In the genomic region with DNA sequence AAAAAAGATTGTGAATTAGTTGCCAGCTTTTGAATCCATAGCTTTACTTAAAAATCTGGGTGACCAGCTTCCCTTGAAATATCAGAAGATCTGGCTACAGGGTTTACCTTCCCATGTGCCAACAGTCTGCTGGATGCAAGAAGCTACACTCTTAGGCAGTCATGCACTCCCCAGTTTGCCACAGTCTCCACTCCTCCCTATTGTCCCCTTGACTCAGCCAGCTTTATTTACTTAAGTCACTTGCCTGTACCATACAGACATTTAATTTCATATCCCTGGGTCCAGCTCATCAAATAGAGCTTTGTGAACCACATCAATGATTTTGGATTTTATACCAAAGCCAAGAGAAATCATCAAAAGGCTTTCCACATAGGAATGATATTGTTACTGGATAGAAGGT, we compare ENCODE assay signal across 33 cellular contexts. TPM values are rescaled to one million over a fixed set of nuclear protein-coding genes. Genes with fewer than 3 reads are reported as not detected.
"Had no signal": no experiment of that assay in that cellular context is flagged by ENCODE, and none has a peak within 500 bp of the region (broad histone marks: within the 10 kb centered on the region; RNA-seq: fewer than 3 reads in every experiment).

No MANE protein-coding gene starts in this region.

- DNase-seq: activated CD4-positive, alpha-beta memory T cell treated with anti-CD3 and anti-CD28 coated beads for 36 hours; activated CD4-positive, alpha-beta T cell treated with anti-CD3 and anti-CD28 coated beads for 36 hours; activated CD4-positive, alpha-beta T cell treated with anti-CD3 and anti-CD28 coated beads, Interleukin-2, amount 10 ng/mL, durations not matched to agents 24 days and 14 days; activated CD4-positive, CD25-positive, alpha-beta regulatory T cell; activated CD4-positive, CD25-positive, alpha-beta regulatory T cell treated with anti-CD3 and anti-CD28 coated beads, Interleukin-2, amount 50 U/mL, for 72 hours; activated CD8-positive, alpha-beta memory T cell treated with anti-CD3 and anti-CD28 coated beads, Interleukin-2, amount 10 ng/mL, durations not matched to agents 7 days and 5 days; activated CD8-positive, alpha-beta memory T cell treated with anti-CD3 and anti-CD28 coated beads, Interleukin-2, amount 50 U/mL, for 4 hours; activated CD8-positive, alpha-beta T cell treated with anti-CD3 and anti-CD28 coated beads, Interleukin-2, amount 10 ng/mL, durations not matched to agents 7 days and 5 days; activated effector memory CD4-positive, alpha-beta T cell treated with anti-CD3 and anti-CD28 coated beads, Interleukin-2, amount 50 U/mL, for 16 hours; activated naive CD4-positive, alpha-beta T cell treated with anti-CD3 and anti-CD28 coated beads for 36 hours; activated naive CD8-positive, alpha-beta T cell treated with anti-CD3 and anti-CD28 coated beads for 36 hours; activated naive CD8-positive, alpha-beta T cell treated with anti-CD3 and anti-CD28 coated beads, Interleukin-2, amount 50 U/mL, for 24 hours; activated T-cell treated with anti-CD3 and anti-CD28 coated beads, Interleukin-2, amount 50 U/mL, for 1 hour; activated T-cell treated with anti-CD3 and anti-CD28 coated beads, Interleukin-2, amount 50 U/mL, for 48 hours; adrenal gland; amygdala; aorta; body of pancreas; central memory CD4-positive, alpha-beta T cell; cerebellar nuclear complex; colonic mucosa; effector memory CD4-positive, alpha-beta T cell; endodermal cell; foreskin fibroblast; heart left ventricle; T-helper 2 cell had no signal

- H3K27me3 ChIP-seq: adrenal gland, body of pancreas, cardiac muscle cell, colonic mucosa, heart left ventricle had no signal

- H3K36me3 Mint-ChIP-seq: activated CD4-positive, alpha-beta memory T cell treated with anti-CD3 and anti-CD28 coated beads for 36 hours; activated CD8-positive, alpha-beta memory T cell treated with anti-CD3 and anti-CD28 coated beads, Interleukin-2, amount 10 ng/mL, durations not matched to agents 7 days and 5 days; activated naive CD4-positive, alpha-beta T cell treated with anti-CD3 and anti-CD28 coated beads, Interleukin-2, amount 50 U/mL, for 24 hours; activated naive CD8-positive, alpha-beta T cell treated with anti-CD3 and anti-CD28 coated beads for 36 hours had no signal

- H3K9me3 Mint-ChIP-seq: activated CD4-positive, alpha-beta memory T cell treated with anti-CD3 and anti-CD28 coated beads for 36 hours; activated CD4-positive, alpha-beta T cell treated with anti-CD3 and anti-CD28 coated beads, Interleukin-2, amount 10 ng/mL, durations not matched to agents 24 days and 14 days; activated naive CD4-positive, alpha-beta T cell treated with anti-CD3 and anti-CD28 coated beads for 36 hours; activated naive CD4-positive, alpha-beta T cell treated with anti-CD3 and anti-CD28 coated beads, Interleukin-2, amount 50 U/mL, for 24 hours; activated naive CD8-positive, alpha-beta T cell treated with anti-CD3 and anti-CD28 coated beads for 36 hours; activated naive CD8-positive, alpha-beta T cell treated with anti-CD3 and anti-CD28 coated beads, Interleukin-2, amount 50 U/mL, for 24 hours; activated T-helper 1 cell treated with anti-CD3 and anti-CD28 coated beads, Interleukin-12 subunit alpha, Interleukin-12 subunit beta, Interleukin-2, Interleukin-4 antibody, amounts not matched to agents 30 ng/mL and 10 ng/mL and 1 ng/mL, durations not matched to agents 14 hours and 24 hours and 36 hours; activated T-helper 2 cell treated with anti-CD3 and anti-CD28 coated beads, Interferon-gamma antibody, Interleukin-2, Interleukin-4, amounts not matched to agents 10 μg/mL and 5 μg/mL and 100 μg/mL, durations not matched to agents 14 hours and 24 hours and 36 hours; endodermal cell had no signal

- ATAC-seq: activated CD8-positive, alpha-beta memory T cell treated with anti-CD3 and anti-CD28 coated beads, Interleukin-2, amount 10 ng/mL, durations not matched to agents 7 days and 5 days; activated CD8-positive, alpha-beta T cell treated with anti-CD3 and anti-CD28 coated beads, Interleukin-2, amount 10 ng/mL, durations not matched to agents 7 days and 5 days; activated naive CD8-positive, alpha-beta T cell treated with anti-CD3 and anti-CD28 coated beads, Interleukin-2, amount 50 U/mL, for 24 hours; body of pancreas; esophagus mucosa; heart left ventricle had no signal

- H3K27ac ChIP-seq: adrenal gland, body of pancreas, cardiac muscle cell, colonic mucosa, heart left ventricle had no signal

- H3K9me3 ChIP-seq: adrenal gland, body of pancreas, colonic mucosa, heart left ventricle had no signal

- H3K4me3 ChIP-seq: adrenal gland, body of pancreas, cardiac muscle cell, colonic mucosa, heart left ventricle had no signal

- H3K4me1 ChIP-seq: body of pancreas, colonic mucosa had no signal

- H3K4me1 Mint-ChIP-seq: activated CD4-positive, alpha-beta T cell treated with anti-CD3 and anti-CD28 coated beads for 36 hours; activated naive CD4-positive, alpha-beta T cell treated with anti-CD3 and anti-CD28 coated beads, Interleukin-2, amount 50 U/mL, for 24 hours; activated naive CD8-positive, alpha-beta T cell treated with anti-CD3 and anti-CD28 coated beads for 36 hours; activated naive CD8-positive, alpha-beta T cell treated with anti-CD3 and anti-CD28 coated beads, Interleukin-2, amount 50 U/mL, for 24 hours had no signal

- FAIRE-seq: frontal cortex had no signal

- H3K27ac Mint-ChIP-seq: activated CD4-positive, alpha-beta memory T cell treated with anti-CD3 and anti-CD28 coated beads for 36 hours; activated CD4-positive, alpha-beta T cell treated with anti-CD3 and anti-CD28 coated beads for 36 hours; activated CD4-positive, alpha-beta T cell treated with anti-CD3 and anti-CD28 coated beads, Interleukin-2, amount 10 ng/mL, durations not matched to agents 24 days and 14 days; activated CD8-positive, alpha-beta memory T cell treated with anti-CD3 and anti-CD28 coated beads, Interleukin-2, amount 10 ng/mL, durations not matched to agents 7 days and 5 days; activated CD8-positive, alpha-beta T cell treated with anti-CD3 and anti-CD28 coated beads, Interleukin-2, amount 10 ng/mL, durations not matched to agents 7 days and 5 days; activated naive CD4-positive, alpha-beta T cell treated with anti-CD3 and anti-CD28 coated beads for 36 hours; activated naive CD4-positive, alpha-beta T cell treated with anti-CD3 and anti-CD28 coated beads, Interleukin-2, amount 50 U/mL, for 24 hours; activated naive CD8-positive, alpha-beta T cell treated with anti-CD3 and anti-CD28 coated beads for 36 hours; activated naive CD8-positive, alpha-beta T cell treated with anti-CD3 and anti-CD28 coated beads, Interleukin-2, amount 50 U/mL, for 24 hours; activated T-helper 1 cell treated with anti-CD3 and anti-CD28 coated beads, Interleukin-12 subunit alpha, Interleukin-12 subunit beta, Interleukin-2, Interleukin-4 antibody, amounts not matched to agents 30 ng/mL and 10 ng/mL and 1 ng/mL, durations not matched to agents 14 hours and 24 hours and 36 hours; activated T-helper 2 cell treated with anti-CD3 and anti-CD28 coated beads, Interferon-gamma antibody, Interleukin-2, Interleukin-4, amounts not matched to agents 10 μg/mL and 5 μg/mL and 100 μg/mL, durations not matched to agents 14 hours and 24 hours and 36 hours; endodermal cell had no signal

- H3K27me3 Mint-ChIP-seq: activated CD4-positive, alpha-beta memory T cell treated with anti-CD3 and anti-CD28 coated beads for 36 hours; activated CD4-positive, alpha-beta T cell treated with anti-CD3 and anti-CD28 coated beads for 36 hours; activated naive CD4-positive, alpha-beta T cell treated with anti-CD3 and anti-CD28 coated beads, Interleukin-2, amount 50 U/mL, for 24 hours; activated naive CD8-positive, alpha-beta T cell treated with anti-CD3 and anti-CD28 coated beads for 36 hours; activated naive CD8-positive, alpha-beta T cell treated with anti-CD3 and anti-CD28 coated beads, Interleukin-2, amount 50 U/mL, for 24 hours had no signal

- H3K4me3 Mint-ChIP-seq: activated CD4-positive, alpha-beta memory T cell treated with anti-CD3 and anti-CD28 coated beads for 36 hours; activated CD4-positive, alpha-beta T cell treated with anti-CD3 and anti-CD28 coated beads for 36 hours; activated CD4-positive, alpha-beta T cell treated with anti-CD3 and anti-CD28 coated beads, Interleukin-2, amount 10 ng/mL, durations not matched to agents 24 days and 14 days; activated CD8-positive, alpha-beta memory T cell treated with anti-CD3 and anti-CD28 coated beads, Interleukin-2, amount 10 ng/mL, durations not matched to agents 7 days and 5 days; activated CD8-positive, alpha-beta T cell treated with anti-CD3 and anti-CD28 coated beads, Interleukin-2, amount 10 ng/mL, durations not matched to agents 7 days and 5 days; activated naive CD4-positive, alpha-beta T cell treated with anti-CD3 and anti-CD28 coated beads for 36 hours; activated naive CD4-positive, alpha-beta T cell treated with anti-CD3 and anti-CD28 coated beads, Interleukin-2, amount 50 U/mL, for 24 hours; activated naive CD8-positive, alpha-beta T cell treated with anti-CD3 and anti-CD28 coated beads for 36 hours; activated naive CD8-positive, alpha-beta T cell treated with anti-CD3 and anti-CD28 coated beads, Interleukin-2, amount 50 U/mL, for 24 hours; activated T-helper 1 cell treated with anti-CD3 and anti-CD28 coated beads, Interleukin-12 subunit alpha, Interleukin-12 subunit beta, Interleukin-2, Interleukin-4 antibody, amounts not matched to agents 30 ng/mL and 10 ng/mL and 1 ng/mL, durations not matched to agents 14 hours and 24 hours and 36 hours; endodermal cell had no signal

- H3K36me3 ChIP-seq: adrenal gland, cardiac muscle cell, colonic mucosa, heart left ventricle had no signal

RNA-seq across cellular contexts. Expression of gene MCHR1, which starts 12.2 kb away (rescaled TPM):
- total RNA-seq: activated CD4-positive, alpha-beta memory T cell treated with anti-CD3 and anti-CD28 coated beads for 36 hours; activated CD4-positive, alpha-beta T cell treated with anti-CD3 and anti-CD28 coated beads for 36 hours; activated CD4-positive, alpha-beta T cell treated with anti-CD3 and anti-CD28 coated beads, Interleukin-2, amount 10 ng/mL, durations not matched to agents 24 days and 14 days; activated CD8-positive, alpha-beta memory T cell treated with anti-CD3 and anti-CD28 coated beads for 36 hours; activated CD8-positive, alpha-beta memory T cell treated with anti-CD3 and anti-CD28 coated beads, Interleukin-2, amount 10 ng/mL, durations not matched to agents 7 days and 5 days; activated CD8-positive, alpha-beta T cell treated with anti-CD3 and anti-CD28 coated beads, Interleukin-2, amount 10 ng/mL, durations not matched to agents 7 days and 5 days; activated naive CD4-positive, alpha-beta T cell treated with anti-CD3 and anti-CD28 coated beads for 36 hours; activated naive CD8-positive, alpha-beta T cell treated with anti-CD3 and anti-CD28 coated beads for 36 hours; activated T-helper 1 cell treated with anti-CD3 and anti-CD28 coated beads, Interleukin-12 subunit alpha, Interleukin-12 subunit beta, Interleukin-2, Interleukin-4 antibody, amounts not matched to agents 30 ng/mL and 10 ng/mL and 1 ng/mL, durations not matched to agents 14 hours and 24 hours and 36 hours; activated T-helper 2 cell treated with anti-CD3 and anti-CD28 coated beads, Interferon-gamma antibody, Interleukin-2, Interleukin-4, amounts not matched to agents 10 μg/mL and 5 μg/mL and 100 μg/mL, durations not matched to agents 14 hours and 24 hours and 36 hours; body of pancreas; esophagus mucosa had no signal
- polyA plus RNA-seq: aorta had no signal
